In genomic region chr7:114109299-114109698, GRCh38 we compare ENCODE assay signal across 19 cellular contexts.
"Had no signal": no experiment of that assay in that cellular context is flagged by ENCODE, and none has a peak within 500 bp of the region (broad histone marks: within the 10 kb centered on the region; RNA-seq: fewer than 3 reads in every experiment).

No MANE protein-coding gene starts in this region.

- H3K27me3 ChIP-seq: right atrium auricular region, suprapubic skin had no signal

- H3K4me3 ChIP-seq: right atrium auricular region, smooth muscle cell, suprapubic skin had no signal

- H3K4me1 ChIP-seq: right atrium auricular region had no signal

- H3K36me3 ChIP-seq: right atrium auricular region, suprapubic skin had no signal

- H3K9me3 ChIP-seq: right atrium auricular region, suprapubic skin had no signal

- DNase-seq: activated B cell treated with CpG ODN at 0.5 μM for 24 hours; activated CD4-positive, alpha-beta T cell treated with anti-CD3 and anti-CD28 coated beads, Interleukin-2, amount 10 ng/mL, durations not matched to agents 7 days and 5 days; activated CD8-positive, alpha-beta memory T cell treated with anti-CD3 and anti-CD28 coated beads, Interleukin-2, amount 50 U/mL, for 48 hours; activated gamma-delta T cell; activated T-cell treated with anti-CD3 and anti-CD28 coated beads, Interleukin-2, amount 50 U/mL, for 72 hours; amniotic stem cell; effector memory CD4-positive, alpha-beta T cell; glutamatergic neuron; hypothalamus; kidney; left ventricle myocardium superior; mesendoderm; nucleus accumbens; posterior cingulate gyrus; trophoblast cell had no signal

- ATAC-seq: activated naive CD4-positive, alpha-beta T cell treated with anti-CD3 and anti-CD28 coated beads, Interleukin-2, amount 50 U/mL, for 72 hours; activated T-cell treated with anti-CD3 and anti-CD28 coated beads, Interleukin-2, amount 50 U/mL, for 72 hours; left ventricle myocardium superior had no signal

- H3K27ac ChIP-seq: right atrium auricular region, suprapubic skin had no signal
